ENCODE assay signal across 22 cellular contexts in genomic region chr15:87401986-87402385, GRCh38.
"Had no signal": no experiment of that assay in that cellular context is flagged by ENCODE, and none has a peak within 500 bp of the region (broad histone marks: within the 10 kb centered on the region; RNA-seq: fewer than 3 reads in every experiment).

No MANE protein-coding gene starts in this region.

- H3K9me3 ChIP-seq: right lobe of liver, thoracic aorta, tibial nerve, upper lobe of left lung had no signal

- H3K4me1 ChIP-seq: parathyroid adenoma, right lobe of liver, tibial nerve, upper lobe of left lung had no signal

- H3K27me3 ChIP-seq: neural progenitor cell, right lobe of liver, tibial nerve, upper lobe of left lung had no signal

- H3K36me3 ChIP-seq: neural progenitor cell, right lobe of liver, thoracic aorta, tibial nerve, upper lobe of left lung had no signal

- H3K9ac ChIP-seq: neural progenitor cell, parathyroid adenoma had no signal

- DNase-seq: dermis blood vessel endothelial cell; effector memory CD8-positive, alpha-beta T cell; hypothalamus; immature natural killer cell; islet precursor cell; naive B cell; right lobe of liver; small intestine; stimulated activated CD4-positive, alpha-beta T cell treated with anti-CD3 and anti-CD28 coated beads, Interleukin-15, amount 100 ng/mL, for 24 hours; stimulated activated CD4-positive, alpha-beta T cell treated with anti-CD3 and anti-CD28 coated beads, Interleukin-2, amount 100 ng/mL, for 48 hours; stimulated activated naive B cell treated with anti-CD40 and anti-IgM and Interleukin-4, amounts not matched to agents 10 μg/mL and 1 μg/mL and 100 μg/mL, for 72 hours; upper lobe of left lung had no signal

- FAIRE-seq: endometrium, frontal cortex, small intestine, urothelium cell line had no signal

- H3K27ac ChIP-seq: coronary artery, neural progenitor cell, parathyroid adenoma, right lobe of liver, thoracic aorta, tibial nerve, upper lobe of left lung had no signal

- H3K4me3 ChIP-seq: coronary artery, lung, neural progenitor cell, right lobe of liver, thoracic aorta, tibial nerve, upper lobe of left lung had no signal

- ATAC-seq: effector memory CD8-positive, alpha-beta T cell; left lobe of liver; right lobe of liver; stimulated activated naive B cell treated with anti-CD40 and anti-IgM and Interleukin-4, amounts not matched to agents 10 μg/mL and 1 μg/mL and 100 μg/mL, for 72 hours had no signal
